Comparison of ENCODE assay signal across 9 cellular contexts in genomic region chr5:134467231-134467630, GRCh38. TPM values are rescaled to one million over a fixed set of nuclear protein-coding genes. Genes with fewer than 3 reads are reported as not detected.
DNase-seq lines count a peak whose midpoint lies in the region; ATAC-seq and TF ChIP-seq lines count a peak whose summit lies in the region.
"Had no signal": no experiment of that assay in that cellular context is flagged by ENCODE, and none has a peak within 500 bp of the region (broad histone marks: within the 10 kb centered on the region; RNA-seq: fewer than 3 reads in every experiment).

No MANE protein-coding gene starts in this region.

- H3K4me3 ChIP-seq in body of pancreas (no peak overlapping the region), lung (no peak overlapping the region), suprapubic skin (peak overlapping the region; percentile 53)

- peak overlapping the region; percentile 74 for H3K4me3 Mint-ChIP-seq in activated CD4-positive, alpha-beta T cell treated with anti-CD3 and anti-CD28 coated beads for 36 hours
- H3K4me3 Mint-ChIP-seq in activated CD4-positive, alpha-beta T cell treated with anti-CD3 and anti-CD28 coated beads, Interleukin-2, amount 10 ng/mL, durations not matched to agents 24 days and 14 days: no peak overlapping the region

- 90 to 91% methylated on average over 6 of the region's 6 CpGs for WGBS in body of pancreas, 2 donors
- 87 to 89% methylated on average over 6 of the region's 6 CpGs for WGBS in lung, 2 donors
- WGBS in suprapubic skin: 77% methylated on average over 6 of the region's 6 CpGs

- DNase-seq in activated CD4-positive, alpha-beta T cell treated with anti-CD3 and anti-CD28 coated beads for 36 hours: no peak
- DNase-seq in activated CD4-positive, alpha-beta T cell treated with anti-CD3 and anti-CD28 coated beads, Interleukin-2, amount 10 ng/mL, durations not matched to agents 24 days and 14 days: no peak
- DNase-seq in body of pancreas (no peak), lung (ENCODE audit: low spot score) (no peak), suprapubic skin (ENCODE audit: low spot score in 2 of 2) (no peak)
- no peak for DNase-seq in activated CD4-positive, CD25-positive, alpha-beta regulatory T cell (lab: John Stamatoyannopoulos, UW)

- H3K27ac ChIP-seq in body of pancreas (peak overlapping the region; percentile 95 to 99 (median 96)), lung (ENCODE audit: low read depth in 1 of 2, low read length in 1 of 2) (peak overlapping the region; percentile 90 to 99), suprapubic skin (peak overlapping the region; percentile 98)

- H3K9me3 Mint-ChIP-seq in activated CD4-positive, alpha-beta T cell treated with anti-CD3 and anti-CD28 coated beads for 36 hours (ENCODE audit: low read depth): peaks cover 4% of the 10 kb centered on the region
- peaks cover 3% of the 10 kb centered on the region for H3K9me3 Mint-ChIP-seq in activated CD4-positive, alpha-beta T cell treated with anti-CD3 and anti-CD28 coated beads, Interleukin-2, amount 10 ng/mL, durations not matched to agents 24 days and 14 days

- H3K4me1 Mint-ChIP-seq in activated CD4-positive, alpha-beta T cell treated with anti-CD3 and anti-CD28 coated beads for 36 hours: peaks cover 19% of the 10 kb centered on the region
- H3K4me1 Mint-ChIP-seq in activated CD4-positive, alpha-beta T cell treated with anti-CD3 and anti-CD28 coated beads, Interleukin-2, amount 10 ng/mL, durations not matched to agents 24 days and 14 days: peaks cover 17% of the 10 kb centered on the region

- H3K36me3 Mint-ChIP-seq in activated CD4-positive, alpha-beta T cell treated with anti-CD3 and anti-CD28 coated beads for 36 hours (ENCODE audit: low read depth): peaks cover 3% of the 10 kb centered on the region
- H3K36me3 Mint-ChIP-seq in activated CD4-positive, alpha-beta T cell treated with anti-CD3 and anti-CD28 coated beads, Interleukin-2, amount 10 ng/mL, durations not matched to agents 24 days and 14 days (ENCODE audit: low read depth): peaks cover 2% of the 10 kb centered on the region

- CTCF ChIA-PET in activated CD4-positive, alpha-beta T cell treated with anti-CD3 and anti-CD28 coated beads for 36 hours (lab: Charles Lee): interaction anchor here (0.8 to 1.3 kb wide), 3 partner anchors 8 to 54 kb away, joined by 3 to 4 read pairs (median 3); no protein-coding TSS in a partner anchor

- H3K9me3 ChIP-seq in body of pancreas: no peaks in the 10 kb centered on the region
- no peaks in the 10 kb centered on the region for H3K9me3 ChIP-seq in lung (ENCODE audit: control insufficient read depth in 2 of 2, insufficient read depth in 1 of 2, low read length in 1 of 2)
- H3K9me3 ChIP-seq in suprapubic skin: no peaks in the 10 kb centered on the region
- H3K9me3 ChIP-seq: SJSA1 had no signal

- no peak for TF ChIP-seq POLR2A in body of pancreas (IDR thresholded peaks at IDR 0.05)
- no peak for TF ChIP-seq POLR2A in suprapubic skin (IDR thresholded peaks at IDR 0.05)

- POLR2A ChIA-PET in activated CD4-positive, alpha-beta T cell treated with anti-CD3 and anti-CD28 coated beads for 36 hours (lab: Charles Lee): interaction anchor here (0.5 kb wide), 1 partner anchor 10 kb away, joined by 5 read pairs; no protein-coding TSS in a partner anchor

- H3K27me3 Mint-ChIP-seq in activated CD4-positive, alpha-beta T cell treated with anti-CD3 and anti-CD28 coated beads for 36 hours: no peaks in the 10 kb centered on the region
- H3K27me3 Mint-ChIP-seq in activated CD4-positive, alpha-beta T cell treated with anti-CD3 and anti-CD28 coated beads, Interleukin-2, amount 10 ng/mL, durations not matched to agents 24 days and 14 days: no peaks in the 10 kb centered on the region

- no peak for ATAC-seq in activated CD4-positive, alpha-beta T cell treated with anti-CD3 and anti-CD28 coated beads for 36 hours
- no peak for ATAC-seq in body of pancreas
- no peak for ATAC-seq in lung (ENCODE audit: insufficient read depth, low FRiP score)
- ATAC-seq in HG03045 (IDR thresholded peaks at IDR 0.05; ENCODE audit: unreplicated experiment): no peak
- no peak for ATAC-seq in HG03159 (IDR thresholded peaks at IDR 0.05; ENCODE audit: unreplicated experiment)

- H3K36me3 ChIP-seq in body of pancreas (replicated peaks in 1 of 2; ENCODE audit: insufficient read depth in 1 of 2, low read depth in 2 of 2): no peaks in the 10 kb centered on the region
- H3K36me3 ChIP-seq in lung (ENCODE audit: control insufficient read depth in 2 of 2, insufficient read depth in 2 of 2, low read length in 2 of 2): no peaks in the 10 kb centered on the region
- no peaks in the 10 kb centered on the region for H3K36me3 ChIP-seq in suprapubic skin
- H3K36me3 ChIP-seq: SJSA1 had no signal

- intact Hi-C loops in activated CD4-positive, alpha-beta T cell treated with anti-CD3 and anti-CD28 coated beads for 36 hours (cut with DNase I, micrococcal nuclease): loop anchor here in 1 of 2 experiments (5.0 kb wide), 1 partner anchor 45 kb away; no protein-coding TSS in a partner anchor
- intact Hi-C loops in activated CD4-positive, alpha-beta T cell treated with anti-CD3 and anti-CD28 coated beads, Interleukin-2, amount 10 ng/mL, durations not matched to agents 24 days and 14 days (cut with micrococcal nuclease): loop anchor here (2.0 to 5.0 kb wide), 2 partner anchors 36 to 55 kb away; partner anchors contain the start of gene CDKN2AIPNL
- intact Hi-C loops in body of pancreas (cut with DNase I): no loop called here

- H3K27me3 ChIP-seq in body of pancreas (no peaks in the 10 kb centered on the region), lung (ENCODE audit: control insufficient read depth, insufficient read depth) (no peaks in the 10 kb centered on the region), suprapubic skin (no peaks in the 10 kb centered on the region)
- H3K27me3 ChIP-seq: SJSA1 had no signal

- peaks cover 38% of the 10 kb centered on the region for H3K4me1 ChIP-seq in body of pancreas
- H3K4me1 ChIP-seq in lung (ENCODE audit: control insufficient read depth in 2 of 2, insufficient read depth in 2 of 2, low read length in 2 of 2): peaks cover 6 to 16% of the 10 kb centered on the region in 2 donors
- H3K4me1 ChIP-seq in suprapubic skin: peaks cover 31% of the 10 kb centered on the region

- no peak for TF ChIP-seq EP300 in suprapubic skin (IDR thresholded peaks at IDR 0.05)

- H3K27ac Mint-ChIP-seq in activated CD4-positive, alpha-beta T cell treated with anti-CD3 and anti-CD28 coated beads for 36 hours: peak overlapping the region; percentile 13
- no peak overlapping the region for H3K27ac Mint-ChIP-seq in activated CD4-positive, alpha-beta T cell treated with anti-CD3 and anti-CD28 coated beads, Interleukin-2, amount 10 ng/mL, durations not matched to agents 24 days and 14 days

- TF ChIP-seq CTCF in body of pancreas (IDR thresholded peaks at IDR 0.05) (no peak), lung (IDR thresholded peaks at IDR 0.05; ENCODE audit: control extremely low read depth, extremely low read depth) (no peak), suprapubic skin (IDR thresholded peaks at IDR 0.05) (no peak)

RNA-seq across cellular contexts. Expression of gene CDKN2AIPNL, which starts 55.5 kb away (rescaled TPM):
- total RNA-seq in activated CD4-positive, alpha-beta T cell treated with anti-CD3 and anti-CD28 coated beads for 36 hours: 10 to 100 TPM; 36.1 to 42.0 TPM
- 32.0 and 34.3 TPM in 2 replicates for total RNA-seq in activated CD4-positive, alpha-beta T cell treated with anti-CD3 and anti-CD28 coated beads, Interleukin-2, amount 10 ng/mL, durations not matched to agents 24 days and 14 days
- 10 to 100 TPM in 1 of 2 donors, 1 to 10 TPM in 1; 3.0 to 14.5 TPM for total RNA-seq in body of pancreas
- 10 to 100 TPM; 10.9 to 22.1 TPM for total RNA-seq in lung
- 10 to 100 TPM; 16.0 to 43.2 TPM for polyA plus RNA-seq in lung
- 10 to 100 TPM; 14.7 to 21.9 (median 21.4) TPM for total RNA-seq in suprapubic skin

RNA-seq across cellular contexts. Expression of gene JADE2, which starts 58.2 kb away (rescaled TPM):
- 10 to 100 TPM; 58.1 to 68.0 TPM for total RNA-seq in activated CD4-positive, alpha-beta T cell treated with anti-CD3 and anti-CD28 coated beads for 36 hours
- total RNA-seq in activated CD4-positive, alpha-beta T cell treated with anti-CD3 and anti-CD28 coated beads, Interleukin-2, amount 10 ng/mL, durations not matched to agents 24 days and 14 days: 72.5 and 81.3 TPM in 2 replicates
- total RNA-seq in body of pancreas: 10 to 100 TPM; 28.0 to 41.0 TPM
- total RNA-seq in lung: 10 to 100 TPM; 24.4 to 53.5 TPM
- polyA plus RNA-seq in lung: 10 to 100 TPM; 12.4 to 16.3 TPM
- 10 to 100 TPM; 31.4 to 62.1 (median 56.6) TPM for total RNA-seq in suprapubic skin
